ENCODE assay signal across 20 cellular contexts in the genomic region with DNA sequence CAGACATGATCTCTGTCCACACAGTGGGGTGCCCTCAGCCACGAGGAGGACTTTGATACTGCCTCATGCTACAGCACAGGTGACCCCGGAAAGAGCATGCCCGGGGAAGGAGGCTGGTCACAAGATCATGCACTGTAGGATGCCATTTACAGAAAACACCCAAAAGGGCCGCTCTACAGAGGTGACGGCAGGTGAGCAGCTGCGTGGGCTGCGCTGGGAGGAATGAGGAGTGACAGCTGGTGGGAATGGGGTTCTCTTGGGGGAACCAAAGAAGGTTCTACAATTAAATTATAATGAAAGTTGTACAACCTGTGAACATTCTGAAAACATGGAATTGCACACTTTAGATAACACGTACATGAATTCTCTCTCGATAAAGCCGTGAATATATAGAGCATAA. TPM values are rescaled to one million over a fixed set of nuclear protein-coding genes. Genes with fewer than 3 reads are reported as not detected.
DNase-seq lines count a peak whose midpoint lies in the region; TF ChIP-seq lines count a peak whose summit lies in the region.
"Had no signal": no experiment of that assay in that cellular context is flagged by ENCODE, and none has a peak within 500 bp of the region (broad histone marks: within the 10 kb centered on the region; RNA-seq: fewer than 3 reads in every experiment).

No MANE protein-coding gene starts in this region.

- no peak for DNase-seq in RWPE1 (ENCODE audit: low spot score)
- no peak for DNase-seq in endothelial cell (ENCODE audit: low spot score)
- no peak for DNase-seq in neural crest cell (ENCODE audit: low read depth, low spot score)
- no peak for DNase-seq in sigmoid colon
- no peak for DNase-seq in H4 (ENCODE audit: low spot score)
- DNase-seq in COLO668 (lab: John Stamatoyannopoulos, UW; ENCODE audit: unreplicated experiment): no peak
- no peak for DNase-seq in activated CD4-positive, alpha-beta T cell treated with anti-CD3 and anti-CD28 coated beads, Interleukin-2, amount 50 U/mL, for 1 hour
- DNase-seq: 8988T; ACHN; BE2C; C1 segment of cervical spinal cord; Caco-2; Calu3; CD4-positive, alpha-beta memory T cell; CD4-positive, CD25-positive, alpha-beta regulatory T cell; CD8-positive, alpha-beta memory T cell; DMS79 treated with DMSO at 0.1 percent for 48 hours; GF-D8 had no signal

- H3K4me3 Mint-ChIP-seq in endothelial cell (ENCODE audit: unreplicated experiment) (peak overlapping the region; percentile 47), neural crest cell (peak overlapping the region; percentile 42)
- H3K4me3 Mint-ChIP-seq: CD14-positive monocyte; CD4-positive, alpha-beta memory T cell had no signal

- no peaks in the 10 kb centered on the region for H3K9me3 ChIP-seq in sigmoid colon
- H3K9me3 ChIP-seq: BE2C, BLaER1, Caco-2 had no signal

- H3K36me3 Mint-ChIP-seq in endothelial cell (ENCODE audit: low read depth, unreplicated experiment) (peaks cover 35% of the 10 kb centered on the region), neural crest cell (ENCODE audit: low read depth) (peaks cover 7% of the 10 kb centered on the region)

- H3K4me1 Mint-ChIP-seq in endothelial cell (ENCODE audit: unreplicated experiment): no peaks in the 10 kb centered on the region
- H3K4me1 Mint-ChIP-seq in neural crest cell: no peaks in the 10 kb centered on the region
- H3K4me1 Mint-ChIP-seq: CD14-positive monocyte had no signal

- H3K9me3 Mint-ChIP-seq in endothelial cell (ENCODE audit: unreplicated experiment) (no peaks in the 10 kb centered on the region), neural crest cell (no peaks in the 10 kb centered on the region)
- H3K9me3 Mint-ChIP-seq: CD14-positive monocyte; CD4-positive, alpha-beta memory T cell; CD4-positive, CD25-positive, alpha-beta regulatory T cell; CD8-positive, alpha-beta memory T cell had no signal

- CTCF ChIA-PET in RWPE1 (lab: Yijun Ruan, JAX): no interaction called here

- 94 to 95% methylated on average over 10 of the region's 10 CpGs for WGBS in sigmoid colon, 2 donors

- no peak for TF ChIP-seq CTCF in RWPE1 (conservative IDR thresholded peaks at IDR 0.05; ENCODE audit: low read depth)
- no peak for TF ChIP-seq CTCF in endothelial cell (IDR thresholded peaks at IDR 0.05; ENCODE audit: unreplicated experiment)
- TF ChIP-seq CTCF in neural crest cell (conservative IDR thresholded peaks at IDR 0.05): no peak
- TF ChIP-seq CTCF in sigmoid colon (IDR thresholded peaks at IDR 0.05): no peak

- no peak for TF ChIP-seq EP300 in sigmoid colon (IDR thresholded peaks at IDR 0.05)

- intact Hi-C loops in sigmoid colon (cut with DNase I): no loop called here

- POLR2A ChIA-PET in RWPE1 (lab: Yijun Ruan, JAX; ENCODE audit: low non-redundant PET): no interaction called here

- no peaks in the 10 kb centered on the region for H3K4me1 ChIP-seq in sigmoid colon
- H3K4me1 ChIP-seq: BE2C, BLaER1, Caco-2 had no signal

- no peak for TF ChIP-seq POLR2A in sigmoid colon (IDR thresholded peaks at IDR 0.05)

- H3K27me3 Mint-ChIP-seq in endothelial cell (ENCODE audit: unreplicated experiment): peaks cover 14% of the 10 kb centered on the region
- H3K27me3 Mint-ChIP-seq in neural crest cell (ENCODE audit: low read depth): no peaks in the 10 kb centered on the region
- H3K27me3 Mint-ChIP-seq: CD4-positive, alpha-beta memory T cell; CD4-positive, CD25-positive, alpha-beta regulatory T cell had no signal

- no peak overlapping the region for H3K4me3 ChIP-seq in sigmoid colon
- H3K4me3 ChIP-seq: BLaER1 had no signal

- H3K27ac ChIP-seq in RWPE1: peak overlapping the region; percentile 12; the same call in 1 of the 2 replicates
- no peak overlapping the region for H3K27ac ChIP-seq in sigmoid colon
- H3K27ac ChIP-seq: BLaER1 had no signal

- peak overlapping the region; percentile 32 for H3K27ac Mint-ChIP-seq in endothelial cell (ENCODE audit: unreplicated experiment)
- H3K27ac Mint-ChIP-seq in neural crest cell (ENCODE audit: unreplicated experiment): no peak overlapping the region
- H3K27ac Mint-ChIP-seq: CD14-positive monocyte; CD4-positive, CD25-positive, alpha-beta regulatory T cell; CD8-positive, alpha-beta memory T cell had no signal

- H3K27me3 ChIP-seq in sigmoid colon: no peaks in the 10 kb centered on the region
- H3K27me3 ChIP-seq: BE2C, BLaER1 had no signal

- peaks cover 33 to 100% (median 53%) of the 10 kb centered on the region in 4 donors for H3K36me3 ChIP-seq in sigmoid colon

RNA-seq across cellular contexts. Expression of a gene that starts 12.0 kb away (rescaled TPM):
- total RNA-seq in endothelial cell (ENCODE audit: unreplicated experiment) (109 TPM), neural crest cell (123 and 134 TPM in 2 replicates), sigmoid colon (10 to 100 TPM; 18.9 to 35.7 (median 26.2) TPM)
- polyA plus RNA-seq in sigmoid colon: 10 to 100 TPM; 16.2 to 78.3 (median 22.9) TPM
- total RNA-seq in H4 (2014; rRNA removed; shearing (Covaris generic)): 32.7 and 34.1 TPM in 2 replicates

RNA-seq across cellular contexts. Expression of a gene that starts 33.0 kb away (rescaled TPM):
- 25.0 TPM for total RNA-seq in endothelial cell (ENCODE audit: unreplicated experiment)
- total RNA-seq in neural crest cell: 17.7 and 18.7 TPM in 2 replicates
- total RNA-seq in sigmoid colon: 10 to 100 TPM in 3 of 4 donors, 1 to 10 TPM in 1; 8.4 to 31.6 (median 18.9) TPM
- 10 to 100 TPM; 30.7 to 86.2 (median 39.6) TPM for polyA plus RNA-seq in sigmoid colon
- 9.8 and 13.4 TPM in 2 replicates for total RNA-seq in H4 (2014; rRNA removed; shearing (Covaris generic))

RNA-seq across cellular contexts. Expression of a gene that starts 38.3 kb away (rescaled TPM):
- total RNA-seq in endothelial cell (ENCODE audit: unreplicated experiment) (3.4 TPM), neural crest cell (2.5 and 2.9 TPM in 2 replicates), sigmoid colon (10 to 100 TPM; 22.1 to 57.6 (median 42.5) TPM)
- 10 to 100 TPM; 34.8 to 43.0 (median 42.1) TPM for polyA plus RNA-seq in sigmoid colon
- 13.2 and 16.9 TPM in 2 replicates for total RNA-seq in H4 (2014; rRNA removed; shearing (Covaris generic))
